Comparison of ENCODE assay signal across 1 cellular context in the genomic region with DNA sequence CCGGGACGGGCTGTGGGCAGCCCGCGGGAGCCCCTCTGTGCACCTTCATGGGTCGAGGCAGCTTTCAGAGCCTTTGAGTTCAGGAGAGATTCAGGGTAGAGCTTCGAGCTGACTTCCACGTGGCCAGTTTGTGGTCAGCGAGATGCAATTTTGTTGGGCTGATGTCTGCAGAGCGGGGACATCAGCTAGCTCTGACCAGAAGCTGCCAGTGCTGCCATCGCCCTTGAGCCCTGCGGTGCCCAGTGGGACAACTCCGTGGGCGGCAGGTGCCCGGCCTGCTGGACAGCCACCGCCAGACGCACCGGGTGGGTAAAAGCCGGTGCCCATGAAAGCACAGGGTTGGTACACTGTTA.
TF ChIP-seq lines count a peak whose summit lies in the region.

No MANE protein-coding gene starts in this region.

TF ChIP-seq in K562, 482 proteins besides CTCF, POLR2A, EP300 and RAD21 (continued from another document and continues in another):
- TF ChIP-seq, protein P1, sequence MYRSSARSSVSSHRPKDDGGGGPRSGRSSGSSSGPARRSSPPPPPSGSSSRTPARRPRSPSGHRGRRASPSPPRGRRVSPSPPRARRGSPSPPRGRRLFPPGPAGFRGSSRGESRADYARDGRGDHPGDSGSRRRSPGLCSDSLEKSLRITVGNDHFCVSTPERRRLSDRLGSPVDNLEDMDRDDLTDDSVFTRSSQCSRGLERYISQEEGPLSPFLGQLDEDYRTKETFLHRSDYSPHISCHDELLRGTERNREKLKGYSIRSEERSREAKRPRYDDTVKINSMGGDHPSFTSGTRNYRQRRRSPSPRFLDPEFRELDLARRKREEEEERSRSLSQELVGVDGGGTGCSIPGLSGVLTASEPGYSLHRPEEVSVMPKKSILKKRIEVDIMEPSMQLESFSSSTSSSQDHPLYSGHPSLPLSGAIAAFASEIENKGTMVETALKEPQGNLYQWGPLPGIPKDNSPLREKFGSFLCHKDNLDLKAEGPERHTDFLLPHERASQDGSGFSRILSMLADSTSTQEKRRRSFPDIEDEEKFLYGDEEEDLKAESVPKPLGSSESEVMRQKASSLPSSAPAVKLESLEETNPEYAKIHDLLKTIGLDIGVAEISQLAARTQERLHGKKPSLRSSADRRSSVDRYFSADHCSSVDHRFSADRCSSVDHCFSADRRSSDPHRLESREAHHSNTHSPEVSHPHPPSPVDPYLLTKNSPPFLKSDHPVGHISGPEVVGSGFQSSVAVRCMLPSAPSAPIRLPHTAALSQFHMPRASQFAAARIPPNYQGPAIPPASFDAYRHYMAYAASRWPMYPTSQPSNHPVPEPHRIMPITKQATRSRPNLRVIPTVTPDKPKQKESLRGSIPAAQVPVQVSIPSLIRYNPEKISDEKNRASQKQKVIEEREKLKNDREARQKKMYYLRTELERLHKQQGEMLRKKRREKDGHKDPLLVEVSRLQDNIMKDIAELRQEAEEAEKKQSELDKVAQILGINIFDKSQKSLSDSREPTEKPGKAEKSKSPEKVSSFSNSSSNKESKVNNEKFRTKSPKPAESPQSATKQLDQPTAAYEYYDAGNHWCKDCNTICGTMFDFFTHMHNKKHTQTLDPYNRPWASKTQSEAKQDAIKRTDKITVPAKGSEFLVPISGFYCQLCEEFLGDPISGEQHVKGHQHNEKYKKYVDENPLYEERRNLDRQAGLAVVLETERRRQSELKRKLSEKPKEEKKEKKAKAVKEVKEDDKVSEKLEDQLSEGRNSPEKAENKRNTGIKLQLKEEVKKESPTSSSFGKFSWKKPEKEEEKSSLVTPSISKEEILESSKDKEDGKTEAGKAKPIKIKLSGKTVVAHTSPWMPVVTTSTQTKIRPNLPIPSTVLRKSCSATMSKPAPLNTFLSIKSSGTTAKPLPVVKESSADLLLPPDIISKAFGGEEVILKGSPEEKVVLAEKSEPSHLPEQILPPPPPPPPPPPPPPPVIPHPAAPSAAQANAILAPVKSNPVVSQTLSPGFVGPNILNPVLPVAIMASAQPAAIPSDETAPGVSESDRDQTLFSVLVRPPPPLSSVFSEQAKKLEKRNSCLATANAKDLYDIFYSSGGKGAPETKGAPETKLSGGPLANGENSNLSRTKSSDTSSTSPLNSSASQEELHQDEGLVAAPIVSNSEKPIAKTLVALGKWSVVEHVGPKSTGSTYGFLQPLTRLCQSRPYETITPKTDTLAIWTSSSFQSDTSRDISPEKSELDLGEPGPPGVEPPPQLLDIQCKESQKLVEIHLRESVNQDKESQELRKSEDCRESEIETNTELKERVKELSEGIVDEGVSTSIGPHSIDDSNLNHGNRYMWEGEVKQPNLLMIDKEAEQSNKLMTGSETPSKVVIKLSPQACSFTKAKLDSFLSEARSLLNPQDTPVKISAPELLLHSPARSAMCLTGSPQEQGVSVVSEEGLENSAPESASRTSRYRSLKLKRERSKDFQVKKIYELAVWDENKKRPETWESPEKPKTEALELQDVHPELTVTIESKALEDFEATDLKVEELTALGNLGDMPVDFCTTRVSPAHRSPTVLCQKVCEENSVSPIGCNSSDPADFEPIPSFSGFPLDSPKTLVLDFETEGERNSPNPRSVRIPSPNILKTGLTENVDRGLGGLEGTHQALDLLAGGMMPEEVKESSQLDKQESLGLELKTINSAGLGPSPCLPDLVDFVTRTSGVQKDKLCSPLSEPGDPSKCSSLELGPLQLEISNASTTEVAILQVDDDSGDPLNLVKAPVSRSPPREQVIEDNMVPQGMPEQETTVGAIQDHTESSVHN (IDR thresholded peaks at IDR 0.05; ENCODE audit: borderline replicate concordance in 1 of 2, low read depth in 1 of 2) = no peak
- no peak for TF ChIP-seq ZNF146 (CRISPR knock-in tag; IDR thresholded peaks at IDR 0.05; ENCODE audit: unreplicated experiment)
- no peak for TF ChIP-seq NFIX (CRISPR knock-in tag; IDR thresholded peaks at IDR 0.05; ENCODE audit: low read depth)
- no peak for TF ChIP-seq TBP (optimal IDR thresholded peaks at IDR 0.05; ENCODE audit: low read depth, low read length)
- TF ChIP-seq NCOA4 (IDR thresholded peaks at IDR 0.05; ENCODE audit: partially characterized antibody) = no peak
- TF ChIP-seq ZNF785 (CRISPR knock-in tag; IDR thresholded peaks at IDR 0.05) = no peak
- TF ChIP-seq NFE2 (IDR thresholded peaks at IDR 0.05; ENCODE audit: low read depth) = no peak
- TF ChIP-seq, protein P2, sequence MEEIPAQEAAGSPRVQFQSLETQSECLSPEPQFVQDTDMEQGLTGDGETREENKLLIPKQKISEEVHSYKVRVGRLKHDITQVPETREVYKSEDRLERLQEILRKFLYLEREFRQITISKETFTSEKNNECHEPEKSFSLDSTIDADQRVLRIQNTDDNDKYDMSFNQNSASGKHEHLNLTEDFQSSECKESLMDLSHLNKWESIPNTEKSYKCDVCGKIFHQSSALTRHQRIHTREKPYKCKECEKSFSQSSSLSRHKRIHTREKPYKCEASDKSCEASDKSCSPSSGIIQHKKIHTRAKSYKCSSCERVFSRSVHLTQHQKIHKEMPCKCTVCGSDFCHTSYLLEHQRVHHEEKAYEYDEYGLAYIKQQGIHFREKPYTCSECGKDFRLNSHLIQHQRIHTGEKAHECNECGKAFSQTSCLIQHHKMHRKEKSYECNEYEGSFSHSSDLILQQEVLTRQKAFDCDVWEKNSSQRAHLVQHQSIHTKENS (CRISPR knock-in tag; IDR thresholded peaks at IDR 0.05) = no peak
- no peak for TF ChIP-seq ARNT (IDR thresholded peaks at IDR 0.05)
- TF ChIP-seq ZZZ3 (IDR thresholded peaks at IDR 0.05) = no peak
- no peak for TF ChIP-seq ESRRA (IDR thresholded peaks at IDR 0.05; ENCODE audit: borderline replicate concordance, low read depth)
- TF ChIP-seq RFX1 (IDR thresholded peaks at IDR 0.05) = no peak
- TF ChIP-seq ZNF239 (CRISPR knock-in tag; IDR thresholded peaks at IDR 0.05) = no peak
- TF ChIP-seq, protein P3, sequence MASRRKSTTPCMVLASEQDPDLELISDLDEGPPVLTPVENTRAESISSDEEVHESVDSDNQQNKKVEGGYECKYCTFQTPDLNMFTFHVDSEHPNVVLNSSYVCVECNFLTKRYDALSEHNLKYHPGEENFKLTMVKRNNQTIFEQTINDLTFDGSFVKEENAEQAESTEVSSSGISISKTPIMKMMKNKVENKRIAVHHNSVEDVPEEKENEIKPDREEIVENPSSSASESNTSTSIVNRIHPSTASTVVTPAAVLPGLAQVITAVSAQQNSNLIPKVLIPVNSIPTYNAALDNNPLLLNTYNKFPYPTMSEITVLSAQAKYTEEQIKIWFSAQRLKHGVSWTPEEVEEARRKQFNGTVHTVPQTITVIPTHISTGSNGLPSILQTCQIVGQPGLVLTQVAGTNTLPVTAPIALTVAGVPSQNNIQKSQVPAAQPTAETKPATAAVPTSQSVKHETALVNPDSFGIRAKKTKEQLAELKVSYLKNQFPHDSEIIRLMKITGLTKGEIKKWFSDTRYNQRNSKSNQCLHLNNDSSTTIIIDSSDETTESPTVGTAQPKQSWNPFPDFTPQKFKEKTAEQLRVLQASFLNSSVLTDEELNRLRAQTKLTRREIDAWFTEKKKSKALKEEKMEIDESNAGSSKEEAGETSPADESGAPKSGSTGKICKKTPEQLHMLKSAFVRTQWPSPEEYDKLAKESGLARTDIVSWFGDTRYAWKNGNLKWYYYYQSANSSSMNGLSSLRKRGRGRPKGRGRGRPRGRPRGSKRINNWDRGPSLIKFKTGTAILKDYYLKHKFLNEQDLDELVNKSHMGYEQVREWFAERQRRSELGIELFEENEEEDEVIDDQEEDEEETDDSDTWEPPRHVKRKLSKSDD (conservative IDR thresholded peaks at IDR 0.05; ENCODE audit: low read length) = no peak
- TF ChIP-seq KDM2B (CRISPR knock-in tag; IDR thresholded peaks at IDR 0.05) = no peak
- TF ChIP-seq, protein P4, sequence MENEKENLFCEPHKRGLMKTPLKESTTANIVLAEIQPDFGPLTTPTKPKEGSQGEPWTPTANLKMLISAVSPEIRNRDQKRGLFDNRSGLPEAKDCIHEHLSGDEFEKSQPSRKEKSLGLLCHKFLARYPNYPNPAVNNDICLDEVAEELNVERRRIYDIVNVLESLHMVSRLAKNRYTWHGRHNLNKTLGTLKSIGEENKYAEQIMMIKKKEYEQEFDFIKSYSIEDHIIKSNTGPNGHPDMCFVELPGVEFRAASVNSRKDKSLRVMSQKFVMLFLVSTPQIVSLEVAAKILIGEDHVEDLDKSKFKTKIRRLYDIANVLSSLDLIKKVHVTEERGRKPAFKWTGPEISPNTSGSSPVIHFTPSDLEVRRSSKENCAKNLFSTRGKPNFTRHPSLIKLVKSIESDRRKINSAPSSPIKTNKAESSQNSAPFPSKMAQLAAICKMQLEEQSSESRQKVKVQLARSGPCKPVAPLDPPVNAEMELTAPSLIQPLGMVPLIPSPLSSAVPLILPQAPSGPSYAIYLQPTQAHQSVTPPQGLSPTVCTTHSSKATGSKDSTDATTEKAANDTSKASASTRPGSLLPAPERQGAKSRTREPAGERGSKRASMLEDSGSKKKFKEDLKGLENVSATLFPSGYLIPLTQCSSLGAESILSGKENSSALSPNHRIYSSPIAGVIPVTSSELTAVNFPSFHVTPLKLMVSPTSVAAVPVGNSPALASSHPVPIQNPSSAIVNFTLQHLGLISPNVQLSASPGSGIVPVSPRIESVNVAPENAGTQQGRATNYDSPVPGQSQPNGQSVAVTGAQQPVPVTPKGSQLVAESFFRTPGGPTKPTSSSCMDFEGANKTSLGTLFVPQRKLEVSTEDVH (IDR thresholded peaks at IDR 0.05; ENCODE audit: low read depth, partially characterized antibody) = no peak
- no peak for TF ChIP-seq HMG20B (CRISPR knock-in tag; IDR thresholded peaks at IDR 0.05)
- TF ChIP-seq, protein P5, sequence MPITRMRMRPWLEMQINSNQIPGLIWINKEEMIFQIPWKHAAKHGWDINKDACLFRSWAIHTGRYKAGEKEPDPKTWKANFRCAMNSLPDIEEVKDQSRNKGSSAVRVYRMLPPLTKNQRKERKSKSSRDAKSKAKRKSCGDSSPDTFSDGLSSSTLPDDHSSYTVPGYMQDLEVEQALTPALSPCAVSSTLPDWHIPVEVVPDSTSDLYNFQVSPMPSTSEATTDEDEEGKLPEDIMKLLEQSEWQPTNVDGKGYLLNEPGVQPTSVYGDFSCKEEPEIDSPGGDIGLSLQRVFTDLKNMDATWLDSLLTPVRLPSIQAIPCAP (CRISPR knock-in tag; IDR thresholded peaks at IDR 0.05; ENCODE audit: borderline replicate concordance) = no peak
- TF ChIP-seq BCL6 (CRISPR knock-in tag; IDR thresholded peaks at IDR 0.05) = no peak
- TF ChIP-seq, protein P6, sequence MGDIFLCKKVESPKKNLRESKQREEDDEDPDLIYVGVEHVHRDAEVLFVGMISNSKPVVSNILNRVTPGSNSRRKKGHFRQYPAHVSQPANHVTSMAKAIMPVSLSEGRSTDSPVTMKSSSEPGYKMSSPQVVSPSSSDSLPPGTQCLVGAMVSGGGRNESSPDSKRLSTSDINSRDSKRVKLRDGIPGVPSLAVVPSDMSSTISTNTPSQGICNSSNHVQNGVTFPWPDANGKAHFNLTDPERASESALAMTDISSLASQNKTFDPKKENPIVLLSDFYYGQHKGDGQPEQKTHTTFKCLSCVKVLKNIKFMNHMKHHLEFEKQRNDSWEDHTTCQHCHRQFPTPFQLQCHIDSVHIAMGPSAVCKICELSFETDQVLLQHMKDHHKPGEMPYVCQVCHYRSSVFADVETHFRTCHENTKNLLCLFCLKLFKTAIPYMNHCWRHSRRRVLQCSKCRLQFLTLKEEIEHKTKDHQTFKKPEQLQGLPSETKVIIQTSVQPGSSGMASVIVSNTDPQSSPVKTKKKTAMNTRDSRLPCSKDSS (IDR thresholded peaks at IDR 0.05; ENCODE audit: low read depth, partially characterized antibody) = no peak
- no peak for TF ChIP-seq ZNF133 (CRISPR knock-in tag; IDR thresholded peaks at IDR 0.05)
- TF ChIP-seq, protein P7, sequence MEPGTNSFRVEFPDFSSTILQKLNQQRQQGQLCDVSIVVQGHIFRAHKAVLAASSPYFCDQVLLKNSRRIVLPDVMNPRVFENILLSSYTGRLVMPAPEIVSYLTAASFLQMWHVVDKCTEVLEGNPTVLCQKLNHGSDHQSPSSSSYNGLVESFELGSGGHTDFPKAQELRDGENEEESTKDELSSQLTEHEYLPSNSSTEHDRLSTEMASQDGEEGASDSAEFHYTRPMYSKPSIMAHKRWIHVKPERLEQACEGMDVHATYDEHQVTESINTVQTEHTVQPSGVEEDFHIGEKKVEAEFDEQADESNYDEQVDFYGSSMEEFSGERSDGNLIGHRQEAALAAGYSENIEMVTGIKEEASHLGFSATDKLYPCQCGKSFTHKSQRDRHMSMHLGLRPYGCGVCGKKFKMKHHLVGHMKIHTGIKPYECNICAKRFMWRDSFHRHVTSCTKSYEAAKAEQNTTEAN (CRISPR knock-in tag; IDR thresholded peaks at IDR 0.05) = no peak
- no peak for TF ChIP-seq ZNF3 (CRISPR knock-in tag; IDR thresholded peaks at IDR 0.05)
- TF ChIP-seq C11orf30 (IDR thresholded peaks at IDR 0.05; ENCODE audit: low read depth) = no peak
- no peak for TF ChIP-seq JUN (IDR thresholded peaks at IDR 0.05; ENCODE audit: borderline replicate concordance, low read depth, low read length)
- TF ChIP-seq JUN (CRISPR knock-in tag; IDR thresholded peaks at IDR 0.05; ENCODE audit: borderline replicate concordance) = no peak
- TF ChIP-seq ZNF212 (CRISPR knock-in tag; IDR thresholded peaks at IDR 0.05) = no peak
- no peak for TF ChIP-seq SNRNP70 (optimal IDR thresholded peaks at IDR 0.05; ENCODE audit: low read depth, low read length)
- TF ChIP-seq, protein P8, sequence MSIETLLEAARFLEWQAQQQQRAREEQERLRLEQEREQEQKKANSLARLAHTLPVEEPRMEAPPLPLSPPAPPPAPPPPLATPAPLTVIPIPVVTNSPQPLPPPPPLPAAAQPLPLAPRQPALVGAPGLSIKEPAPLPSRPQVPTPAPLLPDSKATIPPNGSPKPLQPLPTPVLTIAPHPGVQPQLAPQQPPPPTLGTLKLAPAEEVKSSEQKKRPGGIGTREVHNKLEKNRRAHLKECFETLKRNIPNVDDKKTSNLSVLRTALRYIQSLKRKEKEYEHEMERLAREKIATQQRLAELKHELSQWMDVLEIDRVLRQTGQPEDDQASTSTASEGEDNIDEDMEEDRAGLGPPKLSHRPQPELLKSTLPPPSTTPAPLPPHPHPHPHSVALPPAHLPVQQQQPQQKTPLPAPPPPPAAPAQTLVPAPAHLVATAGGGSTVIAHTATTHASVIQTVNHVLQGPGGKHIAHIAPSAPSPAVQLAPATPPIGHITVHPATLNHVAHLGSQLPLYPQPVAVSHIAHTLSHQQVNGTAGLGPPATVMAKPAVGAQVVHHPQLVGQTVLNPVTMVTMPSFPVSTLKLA (conservative IDR thresholded peaks at IDR 0.05) = peak; percentile 56 to 68
- TF ChIP-seq ZNF175 (CRISPR knock-in tag; IDR thresholded peaks at IDR 0.05; ENCODE audit: low read depth) = peak; percentile 56; the same call in 1 of the 2 replicates
- TF ChIP-seq ZFP1 (CRISPR knock-in tag; IDR thresholded peaks at IDR 0.05) = no peak
- TF ChIP-seq, protein P9, sequence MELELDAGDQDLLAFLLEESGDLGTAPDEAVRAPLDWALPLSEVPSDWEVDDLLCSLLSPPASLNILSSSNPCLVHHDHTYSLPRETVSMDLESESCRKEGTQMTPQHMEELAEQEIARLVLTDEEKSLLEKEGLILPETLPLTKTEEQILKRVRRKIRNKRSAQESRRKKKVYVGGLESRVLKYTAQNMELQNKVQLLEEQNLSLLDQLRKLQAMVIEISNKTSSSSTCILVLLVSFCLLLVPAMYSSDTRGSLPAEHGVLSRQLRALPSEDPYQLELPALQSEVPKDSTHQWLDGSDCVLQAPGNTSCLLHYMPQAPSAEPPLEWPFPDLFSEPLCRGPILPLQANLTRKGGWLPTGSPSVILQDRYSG (tag; conservative IDR thresholded peaks at IDR 0.05; ENCODE audit: low read depth) = peak; percentile 80
- no peak for TF ChIP-seq ATF7 (IDR thresholded peaks at IDR 0.05)
